10 cellular contexts compared by ENCODE assay signal in genomic region chr1:9164537-9164910, GRCh38. TPM values are rescaled to one million over a fixed set of nuclear protein-coding genes. Genes with fewer than 3 reads are reported as not detected.
DNase-seq lines count a peak whose midpoint lies in the region; ATAC-seq, FAIRE-seq and TF ChIP-seq lines count a peak whose summit lies in the region.
"Had no signal": no experiment of that assay in that cellular context is flagged by ENCODE, and none has a peak within 500 bp of the region (broad histone marks: within the 10 kb centered on the region; RNA-seq: fewer than 3 reads in every experiment).

No MANE protein-coding gene starts in this region.

- H3K36me3 ChIP-seq in GM23248 (ENCODE audit: low read depth): no peaks in the 10 kb centered on the region
- no peaks in the 10 kb centered on the region for H3K36me3 ChIP-seq in gastroesophageal sphincter

- H3K4me3 ChIP-seq in GM23248 (no peak overlapping the region), gastroesophageal sphincter (no peak overlapping the region)

- POLR2A ChIA-PET in WTC11 (lab: Charles Lee): no interaction called here

- peaks cover 40% of the 10 kb centered on the region for H4K20me1 ChIP-seq in GM23248 (ENCODE audit: insufficient read depth)

- 33 to 40% methylated on average over 4 of the region's 4 CpGs for WGBS in GM23248 (ENCODE audit: low coverage in 1 of 2, low lambda C conversion rate in 2 of 2, missing lambda C conversion rate in 2 of 2), 2 experiments
- 20 to 38% methylated on average over 2 to 3 of the region's 4 CpGs for WGBS in gastroesophageal sphincter (ENCODE audit: low coverage in 1 of 2), 2 donors

- ATAC-seq in WTC11 (no peak), gastroesophageal sphincter (no peak), HG02981 (IDR thresholded peaks at IDR 0.05; ENCODE audit: unreplicated experiment) (no peak), HG02610 (IDR thresholded peaks at IDR 0.05; ENCODE audit: unreplicated experiment) (no peak)
- no peak for ATAC-seq in stimulated activated memory B cell treated with anti-CD40 and anti-IgM and Interleukin-4, amounts not matched to agents 10 μg/mL and 1 μg/mL and 100 μg/mL, for 72 hours

- FAIRE-seq in GM19239 (lab: Jason Lieb, UNC): no peak

- H3K27ac ChIP-seq in GM23248 (peak overlapping the region; percentile 90), gastroesophageal sphincter (peak overlapping the region in 3 of 4 donors; percentile 51 to 69 (median 61))

- peak; percentile 39 for DNase-seq in GM23248
- DNase-seq in WTC11 (ENCODE audit: low spot score): no peak
- no peak for DNase-seq in activated T-cell treated with anti-CD3 and anti-CD28 coated beads for 4 hours
- no peak for DNase-seq in GM19239 (ENCODE audit: insufficient read length, low spot score)
- DNase-seq: NCI-H524 had no signal

- H3K9me3 ChIP-seq in GM23248 (ENCODE audit: low read depth) (no peaks in the 10 kb centered on the region), gastroesophageal sphincter (no peaks in the 10 kb centered on the region)

- no peaks in the 10 kb centered on the region for H3K27me3 ChIP-seq in GM23248 (replicated peaks; ENCODE audit: insufficient read depth)
- no peaks in the 10 kb centered on the region for H3K27me3 ChIP-seq in gastroesophageal sphincter

- peaks cover 5% of the 10 kb centered on the region; the same call in 1 of the 2 replicates for H3K36me3 Mint-ChIP-seq in WTC11
- peaks cover 5% of the 10 kb centered on the region for H3K36me3 Mint-ChIP-seq in stimulated activated memory B cell treated with anti-CD40 and anti-IgM and Interleukin-4, amounts not matched to agents 10 μg/mL and 1 μg/mL and 100 μg/mL, for 72 hours

- no peaks in the 10 kb centered on the region for H3K9me3 Mint-ChIP-seq in WTC11
- no peaks in the 10 kb centered on the region for H3K9me3 Mint-ChIP-seq in stimulated activated memory B cell treated with anti-CD40 and anti-IgM and Interleukin-4, amounts not matched to agents 10 μg/mL and 1 μg/mL and 100 μg/mL, for 72 hours
- H3K9me3 Mint-ChIP-seq: stimulated activated effector memory CD8-positive, alpha-beta T cell treated with anti-CD3 and anti-CD28 coated beads, Interleukin-12 subunit alpha, Interleukin-12 subunit beta, amount 100 ng/mL, for 72 hours had no signal

- H3F3A ChIP-seq in GM23248 (ENCODE audit: insufficient read depth): peaks cover 40% of the 10 kb centered on the region

- no peak for TF ChIP-seq EP300 in gastroesophageal sphincter (IDR thresholded peaks at IDR 0.05)

- peak overlapping the region; percentile 54; the same call in 1 of the 2 replicates for H3K9ac ChIP-seq in GM23248

- H3K27me3 Mint-ChIP-seq in WTC11 (ENCODE audit: low read depth): no peaks in the 10 kb centered on the region
- no peaks in the 10 kb centered on the region for H3K27me3 Mint-ChIP-seq in stimulated activated memory B cell treated with anti-CD40 and anti-IgM and Interleukin-4, amounts not matched to agents 10 μg/mL and 1 μg/mL and 100 μg/mL, for 72 hours

- TF ChIP-seq POLR2A in gastroesophageal sphincter (IDR thresholded peaks at IDR 0.05): no peak

- in situ Hi-C loops in GM23248 (cut with MboI): no loop called here

- H2AFZ ChIP-seq in GM23248: no peak overlapping the region

- peaks cover 56% of the 10 kb centered on the region for H3K4me1 Mint-ChIP-seq in WTC11
- H3K4me1 Mint-ChIP-seq in stimulated activated memory B cell treated with anti-CD40 and anti-IgM and Interleukin-4, amounts not matched to agents 10 μg/mL and 1 μg/mL and 100 μg/mL, for 72 hours: peaks cover 52% of the 10 kb centered on the region

- TF ChIP-seq CTCF in WTC11 (IDR thresholded peaks at IDR 0.05) (no peak), gastroesophageal sphincter (IDR thresholded peaks at IDR 0.05) (no peak)

- H3K79me2 ChIP-seq in GM23248 (ENCODE audit: insufficient read depth): peaks cover 93% of the 10 kb centered on the region

- H3K27ac Mint-ChIP-seq in WTC11: peak overlapping the region; percentile 65
- peak overlapping the region; percentile 93 for H3K27ac Mint-ChIP-seq in stimulated activated memory B cell treated with anti-CD40 and anti-IgM and Interleukin-4, amounts not matched to agents 10 μg/mL and 1 μg/mL and 100 μg/mL, for 72 hours

- H3K9me2 ChIP-seq in GM23248 (ENCODE audit: insufficient read depth): no peaks in the 10 kb centered on the region

- peaks cover 27% of the 10 kb centered on the region for H3K4me1 ChIP-seq in GM23248 (ENCODE audit: insufficient read depth)
- peaks cover 0 to 18% (median 16%) of the 10 kb centered on the region in 3 donors for H3K4me1 ChIP-seq in gastroesophageal sphincter

- H3K4me3 Mint-ChIP-seq in WTC11: no peak overlapping the region
- H3K4me3 Mint-ChIP-seq in stimulated activated memory B cell treated with anti-CD40 and anti-IgM and Interleukin-4, amounts not matched to agents 10 μg/mL and 1 μg/mL and 100 μg/mL, for 72 hours: no peak overlapping the region

- CTCF ChIA-PET in WTC11 (lab: Charles Lee): interaction anchor here (0.7 to 3.3 kb wide), 4 partner anchors 22 to 160 kb away, joined by 3 to 10 read pairs (median 6); no protein-coding TSS in a partner anchor

- no peak overlapping the region for H3K4me2 ChIP-seq in GM23248 (ENCODE audit: unreplicated experiment)

TF ChIP-seq in WTC11, 78 proteins besides CTCF, POLR2A, EP300 and RAD21 (continues in another document):
- TF ChIP-seq ZNF317 (CRISPR knock-in tag; IDR thresholded peaks at IDR 0.05; ENCODE audit: borderline replicate concordance, low read depth): no peak
- TF ChIP-seq CREB1 (CRISPR knock-in tag; IDR thresholded peaks at IDR 0.05): no peak
- no peak for TF ChIP-seq TEAD4 (CRISPR knock-in tag; IDR thresholded peaks at IDR 0.05)
- TF ChIP-seq MAX (CRISPR knock-in tag; IDR thresholded peaks at IDR 0.05): no peak
- no peak for TF ChIP-seq ZNF263 (CRISPR knock-in tag; IDR thresholded peaks at IDR 0.05; ENCODE audit: low read depth)
- TF ChIP-seq EMX1 (CRISPR knock-in tag; IDR thresholded peaks at IDR 0.05): no peak
- TF ChIP-seq ZNF281 (CRISPR knock-in tag; IDR thresholded peaks at IDR 0.05): no peak
- TF ChIP-seq ELF4 (CRISPR knock-in tag; IDR thresholded peaks at IDR 0.05; ENCODE audit: low read depth): no peak
- TF ChIP-seq E2F4 (CRISPR knock-in tag; IDR thresholded peaks at IDR 0.05; ENCODE audit: borderline replicate concordance, low read depth): no peak
- TF ChIP-seq ATF6 (CRISPR knock-in tag; IDR thresholded peaks at IDR 0.05): no peak
- TF ChIP-seq GRHL2 (CRISPR knock-in tag; IDR thresholded peaks at IDR 0.05; ENCODE audit: insufficient replicate concordance, severe bottlenecking): no peak
- TF ChIP-seq ESRRA (CRISPR knock-in tag; IDR thresholded peaks at IDR 0.05; ENCODE audit: borderline replicate concordance): no peak
- no peak for TF ChIP-seq FOXJ3 (CRISPR knock-in tag; IDR thresholded peaks at IDR 0.05; ENCODE audit: borderline replicate concordance)

RNA-seq across cellular contexts. Expression of gene GPR157, which starts 35.6 kb away (rescaled TPM):
- total RNA-seq in GM23248 (2014; rRNA removed; shearing (Covaris generic)): 1.7 and 3.3 TPM in 2 replicates
- polyA plus RNA-seq in GM23248 (2016; fragmentation: Nextera tagmentation; extraction: Ambion mirVana): 2.6 and 2.7 TPM in 2 replicates
- total RNA-seq in WTC11 (2021): 3.4 to 9.6 TPM (median 6.0 TPM) in 3 replicates
- total RNA-seq in gastroesophageal sphincter: 1 to 10 TPM; 2.8 to 4.4 (median 4.0) TPM
